Comparison of ENCODE assay signal across 9 cellular contexts in genomic region chr10:72173635-72174296, GRCh38. TPM values are rescaled to one million over a fixed set of nuclear protein-coding genes. Genes with fewer than 3 reads are reported as not detected.
A peak's percentile ranks its signal among the peaks of the same experiment; 100 is the strongest.
DNase-seq lines count a peak whose midpoint lies in the region; ATAC-seq lines count a peak whose summit lies in the region.
"Had no signal": no experiment of that assay in that cellular context is flagged by ENCODE, and none has a peak within 500 bp of the region (broad histone marks: within the 10 kb centered on the region; RNA-seq: fewer than 3 reads in every experiment).

No MANE protein-coding gene starts in this region.

- no peaks in the 10 kb centered on the region for H3K9me3 Mint-ChIP-seq in activated T-cell treated with anti-CD3 and anti-CD28 coated beads, Interleukin-2, amount 50 U/mL, for 72 hours

- no peaks in the 10 kb centered on the region for H3K27me3 ChIP-seq in adipocyte (replicated peaks; ENCODE audit: control insufficient read depth, insufficient read depth, low read length)

- no peak overlapping the region for H3K4me3 ChIP-seq in adipocyte (ENCODE audit: low read length)

- ATAC-seq in activated T-cell treated with anti-CD3 and anti-CD28 coated beads, Interleukin-2, amount 50 U/mL, for 72 hours (replicated peaks in 1 of 2), result peak; percentile 52 to 71
- peak; percentile 66 for ATAC-seq in HG03442 (IDR thresholded peaks at IDR 0.05; ENCODE audit: unreplicated experiment)
- peak; percentile 19 for ATAC-seq in stimulated activated naive CD8-positive, alpha-beta T cell treated with anti-CD3 and anti-CD28 coated beads, Interleukin-15, Interleukin-2, amounts not matched to agents 100 U/mL and 50 U/mL, for 24 hours
- ATAC-seq in GM21381 (IDR thresholded peaks at IDR 0.05; ENCODE audit: unreplicated experiment), result no peak

- H3K4me3 Mint-ChIP-seq in activated T-cell treated with anti-CD3 and anti-CD28 coated beads, Interleukin-2, amount 50 U/mL, for 72 hours, result no peak overlapping the region

- H3K27ac Mint-ChIP-seq in activated T-cell treated with anti-CD3 and anti-CD28 coated beads, Interleukin-2, amount 50 U/mL, for 72 hours, result no peak overlapping the region

- H3K36me3 ChIP-seq in adipocyte (ENCODE audit: control insufficient read depth, insufficient read depth, low read length, severe bottlenecking), result peaks cover 18% of the 10 kb centered on the region

- no peak for DNase-seq in activated T-cell treated with anti-CD3 and anti-CD28 coated beads, Interleukin-2, amount 50 U/mL, for 72 hours
- DNase-seq in activated T-cell treated with anti-CD3 and anti-CD28 coated beads, Interleukin-2, amount 50 U/mL, for 1 hour, result no peak
- DNase-seq in adipocyte (ENCODE audit: low read depth) (peak; percentile 55), NCI-H82 treated with DMSO at 0.1 percent for 48 hours (lab: John Stamatoyannopoulos, UW; ENCODE audit: unreplicated experiment) (no peak), NCI-H2196 (lab: John Stamatoyannopoulos, UW; ENCODE audit: unreplicated experiment) (no peak)
- no peak for DNase-seq in stimulated activated naive CD8-positive, alpha-beta T cell treated with anti-CD3 and anti-CD28 coated beads, Interleukin-15, Interleukin-2, amounts not matched to agents 100 U/mL and 50 U/mL, for 24 hours
- DNase-seq: C1 segment of cervical spinal cord had no signal

- H3K4me1 Mint-ChIP-seq in activated T-cell treated with anti-CD3 and anti-CD28 coated beads, Interleukin-2, amount 50 U/mL, for 72 hours (ENCODE audit: low read depth), result peaks cover 18% of the 10 kb centered on the region

- peaks cover 30% of the 10 kb centered on the region for H3K4me1 ChIP-seq in adipocyte (ENCODE audit: control insufficient read depth, insufficient read depth, low read length)

- no peak overlapping the region for H3K9ac ChIP-seq in adipocyte (ENCODE audit: low read length)

- no peaks in the 10 kb centered on the region for H3K27me3 Mint-ChIP-seq in activated T-cell treated with anti-CD3 and anti-CD28 coated beads, Interleukin-2, amount 50 U/mL, for 72 hours (ENCODE audit: low read depth)

- peaks cover 3 to 12% of the 10 kb centered on the region in 2 donors for H3K36me3 Mint-ChIP-seq in activated T-cell treated with anti-CD3 and anti-CD28 coated beads, Interleukin-2, amount 50 U/mL, for 72 hours (ENCODE audit: insufficient read depth in 2 of 2)

- no peaks in the 10 kb centered on the region for H3K9me3 ChIP-seq in adipocyte (ENCODE audit: control insufficient read depth, low read length)

RNA-seq across cellular contexts. Expression of gene ANAPC16, which starts 42.0 kb away (rescaled TPM):
- total RNA-seq in activated T-cell treated with anti-CD3 and anti-CD28 coated beads, Interleukin-2, amount 50 U/mL, for 72 hours, result 100 to 1,000 TPM; 183 to 197 TPM

RNA-seq across cellular contexts. Expression of gene ASCC1, which starts 42.3 kb away (rescaled TPM):
- total RNA-seq in activated T-cell treated with anti-CD3 and anti-CD28 coated beads, Interleukin-2, amount 50 U/mL, for 72 hours, result 10 to 100 TPM; 81.2 to 84.3 TPM
